16 cellular contexts compared by ENCODE assay signal in the genomic region with DNA sequence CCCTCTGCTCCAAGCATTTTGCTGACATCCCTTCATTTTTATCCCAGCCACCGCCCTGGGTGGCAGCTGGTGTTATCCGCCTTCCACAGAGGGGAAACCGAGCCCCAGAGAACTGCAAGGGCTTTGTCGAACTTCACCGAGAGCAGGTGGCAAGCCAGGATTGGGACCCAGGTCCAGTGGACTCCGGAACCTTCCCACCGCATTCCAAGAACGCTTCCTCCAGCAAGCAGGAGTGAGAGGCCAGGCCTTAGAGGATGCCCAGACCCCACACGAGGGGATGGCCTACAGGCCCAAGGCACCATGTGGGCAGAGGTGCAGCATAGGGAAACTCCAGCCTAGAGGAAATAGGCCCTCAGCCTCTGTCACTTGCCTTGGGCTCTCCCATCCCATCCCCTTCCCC.
DNase-seq lines count a peak whose midpoint lies in the region; ATAC-seq and TF ChIP-seq lines count a peak whose summit lies in the region.
"Had no signal": no experiment of that assay in that cellular context is flagged by ENCODE, and none has a peak within 500 bp of the region (broad histone marks: within the 10 kb centered on the region; RNA-seq: fewer than 3 reads in every experiment).

No MANE protein-coding gene starts in this region.

- H3K4me3 ChIP-seq in HUES48 (ENCODE audit: low read depth, low read length) (no peak overlapping the region), iPS-20b (ENCODE audit: low read length) (no peak overlapping the region), neural progenitor cell (no peak overlapping the region)
- H3K4me3 ChIP-seq: GM12878 had no signal

- no peaks in the 10 kb centered on the region for H3K79me2 ChIP-seq in neural progenitor cell (ENCODE audit: low read depth)

- DNase-seq in neural progenitor cell (ENCODE audit: low spot score) (no peak), SIG-M5 (lab: John Stamatoyannopoulos, UW) (no peak), NOMO-1 treated with dmso at 0.1 percent for 144 hours (lab: John Stamatoyannopoulos, UW; ENCODE audit: unreplicated experiment) (no peak), NAMALWA (ENCODE audit: low spot score) (no peak)
- DNase-seq: Calu3; CD4-positive, alpha-beta T cell; DMS 273 treated with DMSO at 0.1 percent for 48 hours had no signal

- peaks cover 41% of the 10 kb centered on the region for H3F3A ChIP-seq in neural progenitor cell (ENCODE audit: low read depth)

- no peaks in the 10 kb centered on the region for H3K27me3 ChIP-seq in HUES48 (ENCODE audit: control insufficient read depth, insufficient read depth, low read length)
- no peaks in the 10 kb centered on the region for H3K27me3 ChIP-seq in iPS-20b (ENCODE audit: insufficient read depth, low read length)
- no peaks in the 10 kb centered on the region for H3K27me3 ChIP-seq in neural progenitor cell

- H4K20me1 ChIP-seq in neural progenitor cell (ENCODE audit: low read depth) = no peaks in the 10 kb centered on the region

- H3K4me3 Mint-ChIP-seq in brain (peak overlapping the region in 3 of 5 experiments; percentile 36 to 63 (median 59)), neural progenitor cell (peak overlapping the region; percentile 57)
- H3K4me3 Mint-ChIP-seq: B cell; CD4-positive, alpha-beta T cell; IgD-negative memory B cell had no signal

- H3K4me1 Mint-ChIP-seq in brain (peaks cover 96% of the 10 kb centered on the region), neural progenitor cell (peaks cover 85% of the 10 kb centered on the region)
- H3K4me1 Mint-ChIP-seq: B cell had no signal

- H3K9ac ChIP-seq in HUES48 (ENCODE audit: low read depth, low read length) (no peak overlapping the region), iPS-20b (ENCODE audit: low read depth, low read length) (peak overlapping the region; percentile 30; the same call in 1 of the 2 replicates), neural progenitor cell (no peak overlapping the region)

- H3K9me3 ChIP-seq in HUES48 (ENCODE audit: control insufficient read depth, insufficient read depth, low read length) (no peaks in the 10 kb centered on the region), iPS-20b (ENCODE audit: insufficient read depth, low read depth, low read length) (no peaks in the 10 kb centered on the region), neural progenitor cell (ENCODE audit: low read depth) (no peaks in the 10 kb centered on the region)

- TF ChIP-seq CTCF in brain (conservative IDR thresholded peaks at IDR 0.05) (no peak), neural progenitor cell (IDR thresholded peaks at IDR 0.05) (no peak)

- no peak overlapping the region for H2AFZ ChIP-seq in neural progenitor cell (replicated peaks)

- H3K4me1 ChIP-seq in HUES48 (ENCODE audit: control insufficient read depth, insufficient read depth, low read length) (peaks cover 20% of the 10 kb centered on the region), iPS-20b (ENCODE audit: insufficient read depth, low read length) (peaks cover 18% of the 10 kb centered on the region), neural progenitor cell (peaks cover 79% of the 10 kb centered on the region)

- H3K9me3 Mint-ChIP-seq in brain (peaks cover 0 to 3% (median 0%) of the 10 kb centered on the region in 5 experiments), neural progenitor cell (no peaks in the 10 kb centered on the region)
- H3K9me3 Mint-ChIP-seq: CD4-positive, alpha-beta T cell; IgD-negative memory B cell had no signal

- peak overlapping the region; percentile 0 for H3K27ac ChIP-seq in HUES48 (ENCODE audit: low read depth, low read length)
- no peak overlapping the region for H3K27ac ChIP-seq in iPS-20b (ENCODE audit: low read length)
- H3K27ac ChIP-seq in neural progenitor cell = peak overlapping the region; percentile 69
- H3K27ac ChIP-seq: HL-60 had no signal

- H3K36me3 ChIP-seq in HUES48 (ENCODE audit: control insufficient read depth, insufficient read depth, low read length) (no peaks in the 10 kb centered on the region), iPS-20b (ENCODE audit: insufficient read depth, low read depth, low read length) (no peaks in the 10 kb centered on the region), neural progenitor cell (no peaks in the 10 kb centered on the region)

- H3K4me2 ChIP-seq in neural progenitor cell = peak overlapping the region; percentile 40

- H3K36me3 Mint-ChIP-seq in brain (no peaks in the 10 kb centered on the region), neural progenitor cell (no peaks in the 10 kb centered on the region)
- H3K36me3 Mint-ChIP-seq: IgD-negative memory B cell had no signal

- H3K27me3 Mint-ChIP-seq in brain (peaks cover 12% of the 10 kb centered on the region), neural progenitor cell (ENCODE audit: insufficient read depth, low read depth) (peaks cover 5% of the 10 kb centered on the region)

- H3K27ac Mint-ChIP-seq in brain = peak overlapping the region in 4 of 5 experiments; percentile 82 to 98 (median 95)
- H3K27ac Mint-ChIP-seq in neural progenitor cell = peak overlapping the region; percentile 98
- H3K27ac Mint-ChIP-seq: B cell; CD4-positive, alpha-beta T cell; IgD-negative memory B cell had no signal

- no peak for ATAC-seq in activated CD4-positive, CD25-positive, alpha-beta regulatory T cell treated with anti-CD3 and anti-CD28 coated beads, Interleukin-2, amount 50 U/mL, for 24 hours
- ATAC-seq: GM12878, HCT116 had no signal
